Comparison of ENCODE assay signal across 20 cellular contexts in the genomic region with DNA sequence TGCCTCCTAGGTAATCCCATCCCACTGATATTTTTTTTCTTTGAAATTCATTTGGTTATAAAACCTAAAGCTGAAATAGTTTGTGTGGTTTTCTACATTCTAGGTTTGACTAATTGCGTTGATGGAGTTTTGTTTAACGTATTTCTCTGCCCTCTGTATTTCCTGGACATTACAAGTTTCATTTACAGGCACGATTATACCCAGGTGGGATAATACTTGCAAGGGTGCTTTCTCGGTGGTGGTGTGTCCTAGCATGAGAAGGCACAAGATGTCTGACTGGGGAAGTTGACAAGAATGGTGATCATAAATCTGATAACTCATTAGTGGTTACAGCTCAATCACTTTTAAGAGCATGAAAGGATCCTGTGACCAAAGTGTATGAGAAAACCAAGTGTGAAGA. TPM values are rescaled to one million over a fixed set of nuclear protein-coding genes. Genes with fewer than 3 reads are reported as not detected.
DNase-seq lines count a peak whose midpoint lies in the region; ATAC-seq and TF ChIP-seq lines count a peak whose summit lies in the region.
"Had no signal": no experiment of that assay in that cellular context is flagged by ENCODE, and none has a peak within 500 bp of the region (broad histone marks: within the 10 kb centered on the region; RNA-seq: fewer than 3 reads in every experiment).

No MANE protein-coding gene starts in this region.

- WGBS in smooth muscle cell (ENCODE audit: low lambda C conversion rate): 86% methylated on average over 4 of the region's 4 CpGs

- DNase-seq in activated T-cell treated with anti-CD3 and anti-CD28 coated beads, Interleukin-2, amount 50 U/mL, for 72 hours: no peak
- no peak for DNase-seq in activated T-cell treated with anti-CD3 and anti-CD28 coated beads, Interleukin-2, amount 50 U/mL, for 1 hour
- peak in 1 of 2 donors; percentile 59 for DNase-seq in stimulated activated naive CD8-positive, alpha-beta T cell treated with anti-CD3 and anti-CD28 coated beads, Interleukin-15, amount 100 ng/mL, for 72 hours
- DNase-seq in NCI-H510A treated with DMSO at 0.1 percent for 48 hours (lab: John Stamatoyannopoulos, UW) (no peak), smooth muscle cell (lab: John Stamatoyannopoulos, UW; ENCODE audit: unreplicated experiment) (no peak)
- DNase-seq: adrenal gland; lower lobe of right lung; MV-4-11; naive thymus-derived CD8-positive, alpha-beta T cell; NCI-H774; WERI-Rb-1 had no signal

- H3K4me2 ChIP-seq in smooth muscle cell: no peak overlapping the region

- no peak overlapping the region for H3K4me3 ChIP-seq in smooth muscle cell
- H3K4me3 ChIP-seq: adrenal gland, lower lobe of right lung had no signal

- H3K4me1 Mint-ChIP-seq in activated T-cell treated with anti-CD3 and anti-CD28 coated beads, Interleukin-2, amount 50 U/mL, for 72 hours (ENCODE audit: low read depth): peaks cover 55% of the 10 kb centered on the region
- H3K4me1 Mint-ChIP-seq in stimulated activated naive CD8-positive, alpha-beta T cell treated with anti-CD3 and anti-CD28 coated beads, Interleukin-15, amount 100 ng/mL, for 72 hours: peaks cover 56% of the 10 kb centered on the region

- peak; percentile 36 to 59 for ATAC-seq in activated T-cell treated with anti-CD3 and anti-CD28 coated beads, Interleukin-2, amount 50 U/mL, for 72 hours (replicated peaks in 1 of 2)
- ATAC-seq in GM21825 (IDR thresholded peaks at IDR 0.05; ENCODE audit: unreplicated experiment): peak; percentile 46
- ATAC-seq in HG03565 (IDR thresholded peaks at IDR 0.05; ENCODE audit: unreplicated experiment): peak; percentile 48
- ATAC-seq in stimulated activated naive CD8-positive, alpha-beta T cell treated with anti-CD3 and anti-CD28 coated beads, Interleukin-15, amount 100 ng/mL, for 72 hours: peak; percentile 89
- ATAC-seq in GM19467 (IDR thresholded peaks at IDR 0.05; ENCODE audit: unreplicated experiment): no peak
- ATAC-seq: HCT116; HepG2; lower lobe of right lung; naive thymus-derived CD8-positive, alpha-beta T cell; Panc1 had no signal

- no peaks in the 10 kb centered on the region for H3K4me1 ChIP-seq in smooth muscle cell (ENCODE audit: low read depth)
- H3K4me1 ChIP-seq: adrenal gland, lower lobe of right lung had no signal

- no peak overlapping the region for H2AFZ ChIP-seq in smooth muscle cell (ENCODE audit: low read depth)

- no peaks in the 10 kb centered on the region for H4K20me1 ChIP-seq in smooth muscle cell (ENCODE audit: low read depth)

- H3K9me3 Mint-ChIP-seq in activated T-cell treated with anti-CD3 and anti-CD28 coated beads, Interleukin-2, amount 50 U/mL, for 72 hours: peaks cover 2 to 8% of the 10 kb centered on the region in 2 donors
- peaks cover 9 to 10% of the 10 kb centered on the region in 2 donors for H3K9me3 Mint-ChIP-seq in stimulated activated naive CD8-positive, alpha-beta T cell treated with anti-CD3 and anti-CD28 coated beads, Interleukin-15, amount 100 ng/mL, for 72 hours

- no peak for TF ChIP-seq CTCF in smooth muscle cell (IDR thresholded peaks at IDR 0.05; ENCODE audit: borderline replicate concordance, insufficient read depth, poor library complexity, severe bottlenecking)

- H3K27me3 ChIP-seq in smooth muscle cell (ENCODE audit: low read depth): no peaks in the 10 kb centered on the region
- H3K27me3 ChIP-seq: adrenal gland had no signal

- H3K27me3 Mint-ChIP-seq in activated T-cell treated with anti-CD3 and anti-CD28 coated beads, Interleukin-2, amount 50 U/mL, for 72 hours (ENCODE audit: low read depth): peaks cover 22% of the 10 kb centered on the region
- no peaks in the 10 kb centered on the region for H3K27me3 Mint-ChIP-seq in stimulated activated naive CD8-positive, alpha-beta T cell treated with anti-CD3 and anti-CD28 coated beads, Interleukin-15, amount 100 ng/mL, for 72 hours

- no peak overlapping the region for H3K27ac Mint-ChIP-seq in activated T-cell treated with anti-CD3 and anti-CD28 coated beads, Interleukin-2, amount 50 U/mL, for 72 hours
- H3K27ac Mint-ChIP-seq in stimulated activated naive CD8-positive, alpha-beta T cell treated with anti-CD3 and anti-CD28 coated beads, Interleukin-15, amount 100 ng/mL, for 72 hours: peak overlapping the region in 1 of 2 donors; percentile 67
- H3K27ac Mint-ChIP-seq: CD4-positive, alpha-beta memory T cell; naive thymus-derived CD8-positive, alpha-beta T cell had no signal

- H3F3A ChIP-seq in smooth muscle cell (ENCODE audit: low read depth): no peaks in the 10 kb centered on the region

- peaks cover 5% of the 10 kb centered on the region in 2 donors for H3K36me3 Mint-ChIP-seq in activated T-cell treated with anti-CD3 and anti-CD28 coated beads, Interleukin-2, amount 50 U/mL, for 72 hours (ENCODE audit: insufficient read depth in 2 of 2)
- H3K36me3 Mint-ChIP-seq: CD4-positive, alpha-beta memory T cell had no signal

- no peak overlapping the region for H3K27ac ChIP-seq in smooth muscle cell (ENCODE audit: low read depth)
- H3K27ac ChIP-seq: adrenal gland, lower lobe of right lung, WERI-Rb-1 had no signal

- H3K79me2 ChIP-seq in smooth muscle cell (ENCODE audit: low read depth): no peaks in the 10 kb centered on the region

- H3K4me3 Mint-ChIP-seq in activated T-cell treated with anti-CD3 and anti-CD28 coated beads, Interleukin-2, amount 50 U/mL, for 72 hours: peak overlapping the region in 1 of 2 donors; percentile 13
- peak overlapping the region in 1 of 2 donors; percentile 37 for H3K4me3 Mint-ChIP-seq in stimulated activated naive CD8-positive, alpha-beta T cell treated with anti-CD3 and anti-CD28 coated beads, Interleukin-15, amount 100 ng/mL, for 72 hours
- H3K4me3 Mint-ChIP-seq: naive thymus-derived CD8-positive, alpha-beta T cell had no signal

- no peaks in the 10 kb centered on the region for H3K9me3 ChIP-seq in smooth muscle cell (replicated peaks; ENCODE audit: low read depth)
- H3K9me3 ChIP-seq: adrenal gland, lower lobe of right lung had no signal

- H3K9ac ChIP-seq in smooth muscle cell (ENCODE audit: low read depth): no peak overlapping the region

- no peaks in the 10 kb centered on the region for H3K36me3 ChIP-seq in smooth muscle cell (ENCODE audit: low read depth)
- H3K36me3 ChIP-seq: adrenal gland, lower lobe of right lung, WERI-Rb-1 had no signal

RNA-seq across cellular contexts. Expression of a gene that starts 45.0 kb away (rescaled TPM):
- 1 to 10 TPM in 1 of 2 donors, not detected in 1; 1.5 TPM for total RNA-seq in activated T-cell treated with anti-CD3 and anti-CD28 coated beads, Interleukin-2, amount 50 U/mL, for 72 hours
- 0.58 TPM in 1 of 2 replicates, not detected in the other for total RNA-seq in smooth muscle cell
- not detected in 2 replicates for polyA plus RNA-seq in smooth muscle cell
- total RNA-seq: Daoy, frontal cortex, HepG2 had no signal
- polyA plus RNA-seq: CD4-positive, alpha-beta memory T cell; HepG2 had no signal
